ENCODE assay signal across 9 cellular contexts in the genomic region with DNA sequence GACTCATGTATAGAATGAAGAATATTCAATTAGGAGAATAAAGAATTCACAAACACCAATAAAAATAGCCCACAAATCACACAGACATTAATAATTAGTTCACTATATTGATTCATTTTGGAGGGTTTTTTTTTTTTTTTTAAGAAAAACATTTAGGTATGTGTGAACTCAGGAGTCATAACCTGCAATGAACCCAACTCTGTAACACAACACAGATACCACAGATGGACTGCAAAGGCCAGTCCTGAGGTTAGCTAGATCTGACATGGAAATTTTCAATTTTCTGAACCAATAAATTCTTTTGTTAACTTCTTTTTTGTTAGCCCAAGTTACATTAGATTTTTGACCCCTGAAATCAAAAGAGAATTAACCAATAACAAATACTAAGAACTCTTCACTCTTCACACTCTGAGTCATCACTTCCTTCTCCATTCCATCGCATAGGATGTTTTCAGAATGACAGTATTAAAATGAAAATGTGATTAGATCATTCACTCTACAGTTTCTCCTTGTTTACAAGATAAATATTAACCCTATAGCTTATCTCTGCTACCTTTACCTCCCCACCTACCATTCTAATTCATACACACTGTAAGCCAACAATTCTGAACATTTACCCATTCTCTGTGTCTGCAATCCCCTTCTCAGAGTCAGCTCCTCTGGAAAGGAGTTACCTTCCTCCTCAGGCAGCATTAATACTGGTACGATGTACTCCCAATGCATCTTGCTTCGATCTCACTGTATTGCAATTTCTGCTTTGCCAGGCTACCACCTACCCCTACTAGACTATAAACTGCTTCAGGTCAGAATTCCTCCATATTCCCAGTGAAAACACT.
A peak's percentile ranks its signal among the peaks of the same experiment; 100 is the strongest.
DNase-seq lines count a peak whose midpoint lies in the region; ATAC-seq and TF ChIP-seq lines count a peak whose summit lies in the region.
"Had no signal": no experiment of that assay in that cellular context is flagged by ENCODE, and none has a peak within 500 bp of the region (broad histone marks: within the 10 kb centered on the region; RNA-seq: fewer than 3 reads in every experiment).

No MANE protein-coding gene starts in this region.

- H3K4me1 Mint-ChIP-seq in MCF 10A (ENCODE audit: insufficient read depth, unreplicated experiment) = peaks cover 8% of the 10 kb centered on the region
- H3K4me1 Mint-ChIP-seq in activated naive CD8-positive, alpha-beta T cell treated with anti-CD3 and anti-CD28 coated beads, Interleukin-2, amount 10 ng/mL, durations not matched to agents 7 days and 5 days = peaks cover 8% of the 10 kb centered on the region

- peaks cover 7% of the 10 kb centered on the region for H3K36me3 Mint-ChIP-seq in MCF 10A (ENCODE audit: insufficient read depth, unreplicated experiment)
- peaks cover 5% of the 10 kb centered on the region for H3K36me3 Mint-ChIP-seq in activated naive CD8-positive, alpha-beta T cell treated with anti-CD3 and anti-CD28 coated beads, Interleukin-2, amount 10 ng/mL, durations not matched to agents 7 days and 5 days

- no peak overlapping the region for H3K27ac Mint-ChIP-seq in MCF 10A (ENCODE audit: low read depth, unreplicated experiment)
- no peak overlapping the region for H3K27ac Mint-ChIP-seq in activated naive CD8-positive, alpha-beta T cell treated with anti-CD3 and anti-CD28 coated beads, Interleukin-2, amount 10 ng/mL, durations not matched to agents 7 days and 5 days

- H3K9me3 ChIP-seq in breast epithelium (no peaks in the 10 kb centered on the region), ovary (no peaks in the 10 kb centered on the region)

- H3K4me3 ChIP-seq in breast epithelium = no peak overlapping the region
- no peak overlapping the region for H3K4me3 ChIP-seq in ovary

- H3K27me3 ChIP-seq in breast epithelium = no peaks in the 10 kb centered on the region
- H3K27me3 ChIP-seq in ovary = no peaks in the 10 kb centered on the region

- no peak overlapping the region for H3K4me3 Mint-ChIP-seq in MCF 10A (ENCODE audit: unreplicated experiment)
- no peak overlapping the region for H3K4me3 Mint-ChIP-seq in activated naive CD8-positive, alpha-beta T cell treated with anti-CD3 and anti-CD28 coated beads, Interleukin-2, amount 10 ng/mL, durations not matched to agents 7 days and 5 days

- peak; percentile 96 for ATAC-seq in HG03159 (IDR thresholded peaks at IDR 0.05; ENCODE audit: unreplicated experiment)
- ATAC-seq in activated naive CD8-positive, alpha-beta T cell treated with anti-CD3 and anti-CD28 coated beads, Interleukin-2, amount 10 ng/mL, durations not matched to agents 7 days and 5 days (ENCODE audit: low read depth) = peak; percentile 61

- H3K9me3 Mint-ChIP-seq in MCF 10A (ENCODE audit: unreplicated experiment) = no peaks in the 10 kb centered on the region
- peaks cover 4% of the 10 kb centered on the region for H3K9me3 Mint-ChIP-seq in activated naive CD8-positive, alpha-beta T cell treated with anti-CD3 and anti-CD28 coated beads, Interleukin-2, amount 10 ng/mL, durations not matched to agents 7 days and 5 days

- H3K4me1 ChIP-seq in breast epithelium (no peaks in the 10 kb centered on the region), ovary (ENCODE audit: insufficient read depth) (no peaks in the 10 kb centered on the region)

- intact Hi-C loops in MCF 10A (cut with micrococcal nuclease) (no loop called here), breast epithelium (cut with DNase I; ENCODE audit: low total_unique reads) (no loop called here), ovary (cut with DNase I) (no loop called here)

- no peaks in the 10 kb centered on the region for H3K27me3 Mint-ChIP-seq in MCF 10A (ENCODE audit: insufficient read depth, unreplicated experiment)
- H3K27me3 Mint-ChIP-seq in activated naive CD8-positive, alpha-beta T cell treated with anti-CD3 and anti-CD28 coated beads, Interleukin-2, amount 10 ng/mL, durations not matched to agents 7 days and 5 days = no peaks in the 10 kb centered on the region

- BruUV-seq in MCF 10A (replicated peaks; lab: Mats Ljungman, UMichigan) = no TSS peak

- no peak for TF ChIP-seq CTCF in MCF 10A (IDR thresholded peaks at IDR 0.05; ENCODE audit: unreplicated experiment)
- no peak for TF ChIP-seq CTCF in breast epithelium (IDR thresholded peaks at IDR 0.05)
- TF ChIP-seq CTCF in ovary (IDR thresholded peaks at IDR 0.05) = no peak

- TF ChIP-seq POLR2A in breast epithelium (IDR thresholded peaks at IDR 0.05) (no peak), ovary (IDR thresholded peaks at IDR 0.05) (no peak)

- DNase-seq in MCF 10A (ENCODE audit: unreplicated experiment) (peak; percentile 31), breast epithelium (ENCODE audit: low spot score in 2 of 2) (no peak), ovary (no peak), KG1 (lab: John Stamatoyannopoulos, UW) (no peak), NCI-H345 (lab: John Stamatoyannopoulos, UW) (no peak), NCI-H446 treated with DMSO at 0.1 percent for 48 hours (lab: John Stamatoyannopoulos, UW) (no peak)
- DNase-seq in activated naive CD8-positive, alpha-beta T cell treated with anti-CD3 and anti-CD28 coated beads, Interleukin-2, amount 10 ng/mL, durations not matched to agents 7 days and 5 days = no peak
- DNase-seq: DND-41 had no signal

- no peaks in the 10 kb centered on the region for H3K36me3 ChIP-seq in breast epithelium
- no peaks in the 10 kb centered on the region for H3K36me3 ChIP-seq in ovary

- CTCF ChIA-PET in MCF 10A (lab: Yijun Ruan, JAX) = interaction anchor here (0.6 kb wide), 1 partner anchor 95 kb away, joined by 5 read pairs; no protein-coding TSS in a partner anchor

- WGBS in ovary, 3 donors = 81 to 88% (median 87%) methylated on average over 3 of the region's 3 CpGs

- no peak for TF ChIP-seq EP300 in ovary (IDR thresholded peaks at IDR 0.05)

- H3K27ac ChIP-seq in breast epithelium = no peak overlapping the region
- no peak overlapping the region for H3K27ac ChIP-seq in ovary

- POLR2A ChIA-PET in MCF 10A (lab: Yijun Ruan, JAX) = interaction anchor here (1.0 kb wide), 1 partner anchor 28 kb away, joined by 4 read pairs; no protein-coding TSS in a partner anchor
- POLR2A ChIA-PET in activated naive CD8-positive, alpha-beta T cell treated with anti-CD3 and anti-CD28 coated beads, Interleukin-2, amount 10 ng/mL, durations not matched to agents 7 days and 5 days (lab: Charles Lee) = no interaction called here
